Comparison of ENCODE assay signal across 1 cellular context in genomic region chr12:104859144-104859543, GRCh38.
TF ChIP-seq lines count a peak whose summit lies in the region.

No MANE protein-coding gene starts in this region.

TF ChIP-seq in IMR-90, 13 proteins besides CTCF, POLR2A, EP300 and RAD21:
- TF ChIP-seq SMC3 (IDR thresholded peaks at IDR 0.05; ENCODE audit: low read depth, low read length) (no peak), RCOR1 (IDR thresholded peaks at IDR 0.05; ENCODE audit: insufficient replicate concordance, low read length) (no peak), RFX5 (IDR thresholded peaks at IDR 0.05; ENCODE audit: low read depth, low read length) (no peak), FOS (IDR thresholded peaks at IDR 0.05; ENCODE audit: low read depth, low read length) (peak; percentile 5; the same call in 1 of the 2 replicates), MAZ (IDR thresholded peaks at IDR 0.05; ENCODE audit: borderline replicate concordance, low read depth, low read length) (no peak), MAFK (IDR thresholded peaks at IDR 0.05; ENCODE audit: low read depth, low read length) (no peak), MXI1 (IDR thresholded peaks at IDR 0.05; ENCODE audit: borderline replicate concordance, low read depth, low read length) (no peak), CEBPB (IDR thresholded peaks at IDR 0.05; ENCODE audit: low read depth, low read length) (peak; percentile 85), CHD1 (IDR thresholded peaks at IDR 0.05; ENCODE audit: low read depth, low read length) (no peak), NFE2L2 (IDR thresholded peaks at IDR 0.05; ENCODE audit: low read depth, low read length) (0 out of 2 replicates have a peak, but pooled peaks have one; percentile 20), USF2 (IDR thresholded peaks at IDR 0.05; ENCODE audit: low read depth, low read length) (no peak), ELK1 (IDR thresholded peaks at IDR 0.05; ENCODE audit: borderline replicate concordance, low read depth, low read length) (no peak), BHLHE40 (IDR thresholded peaks at IDR 0.05; ENCODE audit: low read depth, low read length) (no peak)
TF ChIP-seq in IMR-90: peak in this region for 3.
